In genomic region chr3:63818282-63819150, GRCh38 we compare ENCODE assay signal across 9 cellular contexts. TPM values are rescaled to one million over a fixed set of nuclear protein-coding genes. Genes with fewer than 3 reads are reported as not detected.
DNase-seq lines count a peak whose midpoint lies in the region; ATAC-seq and TF ChIP-seq lines count a peak whose summit lies in the region.
"Had no signal": no experiment of that assay in that cellular context is flagged by ENCODE, and none has a peak within 500 bp of the region (broad histone marks: within the 10 kb centered on the region; RNA-seq: fewer than 3 reads in every experiment).

No MANE protein-coding gene starts in this region.

- POLR2A ChIA-PET in CD8-positive, alpha-beta T cell (lab: Charles Lee) = no interaction called here

- no peak overlapping the region for H3K4me3 Mint-ChIP-seq in CD8-positive, alpha-beta T cell
- H3K4me3 Mint-ChIP-seq: activated naive CD8-positive, alpha-beta T cell had no signal

- H3K9me3 ChIP-seq in CD8-positive, alpha-beta T cell (ENCODE audit: low read length) = no peaks in the 10 kb centered on the region
- no peaks in the 10 kb centered on the region for H3K9me3 ChIP-seq in prostate gland

- no peaks in the 10 kb centered on the region for H3K27me3 ChIP-seq in CD8-positive, alpha-beta T cell (ENCODE audit: insufficient read depth, low read length)
- no peaks in the 10 kb centered on the region for H3K27me3 ChIP-seq in prostate gland (replicated peaks; ENCODE audit: insufficient read depth)

- H3K27ac Mint-ChIP-seq in CD8-positive, alpha-beta T cell = no peak overlapping the region
- H3K27ac Mint-ChIP-seq: activated naive CD8-positive, alpha-beta T cell had no signal

- CTCF ChIA-PET in CD8-positive, alpha-beta T cell (lab: Charles Lee) = interaction anchor here (0.6 to 2.8 kb wide), 18 partner anchors 11 to 1486 kb away, joined by 3 to 24 read pairs (median 4); no protein-coding TSS in a partner anchor

- peak; percentile 89 for TF ChIP-seq CTCF in CD8-positive, alpha-beta T cell (IDR thresholded peaks at IDR 0.05)
- peak; percentile 77 to 89 (median 85) for TF ChIP-seq CTCF in prostate gland (IDR thresholded peaks at IDR 0.05)

- no peaks in the 10 kb centered on the region for H3K9me3 Mint-ChIP-seq in CD8-positive, alpha-beta T cell

- no peak overlapping the region for H3K4me3 ChIP-seq in CD8-positive, alpha-beta T cell (ENCODE audit: low read depth, low read length)
- no peak overlapping the region for H3K4me3 ChIP-seq in prostate gland

- TF ChIP-seq POLR2A in prostate gland (IDR thresholded peaks at IDR 0.05) = no peak

- H3K27me3 Mint-ChIP-seq in CD8-positive, alpha-beta T cell (ENCODE audit: low read depth) = no peaks in the 10 kb centered on the region
- H3K27me3 Mint-ChIP-seq: activated naive CD8-positive, alpha-beta T cell had no signal

- 28% methylated on average over 10 of the region's 10 CpGs for WGBS in prostate gland

- peak; percentile 56 for ATAC-seq in CD8-positive, alpha-beta T cell
- ATAC-seq in GM19438 (IDR thresholded peaks at IDR 0.05; ENCODE audit: low read depth, unreplicated experiment) = peak; percentile 72
- no peak for ATAC-seq in GM19463 (IDR thresholded peaks at IDR 0.05; ENCODE audit: unreplicated experiment)

- H3K4me1 Mint-ChIP-seq in CD8-positive, alpha-beta T cell (ENCODE audit: low read depth) = peaks cover 8% of the 10 kb centered on the region

- TF ChIP-seq RAD21 in Ishikawa (IDR thresholded peaks at IDR 0.05; ENCODE audit: low read depth) = peak; percentile 78

- H3K36me3 ChIP-seq in CD8-positive, alpha-beta T cell (ENCODE audit: insufficient read depth, low read length) = no peaks in the 10 kb centered on the region
- H3K36me3 ChIP-seq in prostate gland = no peaks in the 10 kb centered on the region

- no peaks in the 10 kb centered on the region for H3K4me1 ChIP-seq in CD8-positive, alpha-beta T cell (ENCODE audit: insufficient read depth, low read length)
- H3K4me1 ChIP-seq in prostate gland (replicated peaks) = no peaks in the 10 kb centered on the region

- peak; percentile 25 to 68 (median 43) for DNase-seq in CD8-positive, alpha-beta T cell
- DNase-seq in SIG-M5 (lab: John Stamatoyannopoulos, UW) (peak; percentile 4), germinal center (ENCODE audit: low spot score) (peak; percentile 38), prostate gland (ENCODE audit: low spot score) (peak; percentile 61)
- DNase-seq in activated naive CD4-positive, alpha-beta T cell (lab: John Stamatoyannopoulos, UW) = peak; percentile 9 to 44 (median 30)

- intact Hi-C loops in CD8-positive, alpha-beta T cell (cut with DNase I, micrococcal nuclease) = loop anchor here (1.0 to 5.0 kb wide), 5 partner anchors 470 to 1616 kb away; no protein-coding TSS in a partner anchor
- intact Hi-C loops in prostate gland (cut with DNase I) = loop anchor here (2.0 kb wide), 1 partner anchor 468 kb away; no protein-coding TSS in a partner anchor

- no peak for TF ChIP-seq EP300 in Ishikawa (IDR thresholded peaks at IDR 0.05; ENCODE audit: borderline replicate concordance)

- no peaks in the 10 kb centered on the region for H3K36me3 Mint-ChIP-seq in CD8-positive, alpha-beta T cell
- H3K36me3 Mint-ChIP-seq: activated naive CD8-positive, alpha-beta T cell had no signal

- no peak overlapping the region for H3K27ac ChIP-seq in CD8-positive, alpha-beta T cell (ENCODE audit: low read depth, low read length)
- H3K27ac ChIP-seq in prostate gland = no peak overlapping the region

TF ChIP-seq in Ishikawa, 13 proteins besides CTCF, POLR2A, EP300 and RAD21:
- TF ChIP-seq CREB1 (IDR thresholded peaks at IDR 0.05; ENCODE audit: low read depth) (no peak), NFIC (IDR thresholded peaks at IDR 0.05) (0 out of 2 replicates have a peak, but pooled peaks have one; percentile 12)
TF ChIP-seq in Ishikawa: peak in this region for 1.

RNA-seq across cellular contexts. Expression of gene C3orf49, which starts 0.6 kb away (rescaled TPM):
- not detected for total RNA-seq in CD8-positive, alpha-beta T cell
- not detected for total RNA-seq in prostate gland

RNA-seq across cellular contexts. Expression of gene THOC7, which starts 45.1 kb away (rescaled TPM):
- 10 to 100 TPM; 23.0 to 25.5 TPM for total RNA-seq in CD8-positive, alpha-beta T cell
- 10 to 100 TPM; 24.4 to 55.9 TPM for total RNA-seq in prostate gland

RNA-seq across cellular contexts. Expression of gene ATXN7, which starts 45.2 kb away (rescaled TPM):
- 100 to 1,000 TPM; 273 to 278 TPM for total RNA-seq in CD8-positive, alpha-beta T cell
- 10 to 100 TPM; 18.0 to 30.8 TPM for total RNA-seq in prostate gland

Comparison
In these comparisons a context has a peak if more than half of its experiments do, and no peak if none do; other contexts are left out.
1. DNase-seq: peak in every context shown above with its lines; median percentile 61 in prostate gland; 43 in CD8-positive, alpha-beta T cell; 38 in germinal center; 30 in activated naive CD4-positive, alpha-beta T cell; 4 in SIG-M5.
2. RNA of gene ATXN7, which starts 45.2 kb away (total RNA-seq): 273 to 278 TPM in CD8-positive, alpha-beta T cell; 18.0 to 30.8 TPM in prostate gland; every median in the first group is over 4 times any median in the second.